Comparison of ENCODE assay signal across 13 cellular contexts in genomic region chr1:233905416-233906051, GRCh38. TPM values are rescaled to one million over a fixed set of nuclear protein-coding genes. Genes with fewer than 3 reads are reported as not detected.
DNase-seq lines count a peak whose midpoint lies in the region; ATAC-seq and TF ChIP-seq lines count a peak whose summit lies in the region.
"Had no signal": no experiment of that assay in that cellular context is flagged by ENCODE, and none has a peak within 500 bp of the region (broad histone marks: within the 10 kb centered on the region; RNA-seq: fewer than 3 reads in every experiment).

No MANE protein-coding gene starts in this region.

- H3K27ac Mint-ChIP-seq in chondrocyte (ENCODE audit: unreplicated experiment), result no peak overlapping the region
- H3K27ac Mint-ChIP-seq in CD14-positive monocyte, result no peak overlapping the region

- WGBS in thyroid gland, 2 donors, result 16 to 21% methylated on average over 30 to 39 of the region's 40 CpGs

- H3K36me3 Mint-ChIP-seq in chondrocyte (ENCODE audit: low read depth), result no peaks in the 10 kb centered on the region
- peaks cover 2 to 3% of the 10 kb centered on the region in 2 donors for H3K36me3 Mint-ChIP-seq in CD14-positive monocyte

- H3K9me3 ChIP-seq in left ventricle myocardium inferior (replicated peaks) (no peaks in the 10 kb centered on the region), thyroid gland (no peaks in the 10 kb centered on the region)
- H3K9me3 ChIP-seq: Peyer's patch had no signal

- no peak for DNase-seq in left ventricle myocardium inferior
- DNase-seq in Right ventricle myocardium superior, result no peak
- DNase-seq in chondrocyte (ENCODE audit: low spot score), result no peak
- DNase-seq in left kidney (ENCODE audit: low read depth, low spot score), result peak; percentile 31
- peak in 1 of 2 donors; percentile 2 for DNase-seq in thyroid gland
- no peak for DNase-seq in CD14-positive monocyte (ENCODE audit: low spot score)
- DNase-seq in effector CD4-positive, alpha-beta T cell, result no peak
- DNase-seq: foreskin fibroblast, IMR-90, NCI-H1694 treated with DMSO at 0.1 percent for 48 hours, Peyer's patch had no signal

- peaks cover 9% of the 10 kb centered on the region for H3K4me1 Mint-ChIP-seq in chondrocyte (ENCODE audit: low read depth)
- H3K4me1 Mint-ChIP-seq in CD14-positive monocyte, result peaks cover 2% of the 10 kb centered on the region

- peaks cover 50% of the 10 kb centered on the region for H3K27me3 Mint-ChIP-seq in chondrocyte (ENCODE audit: low read depth)
- peaks cover 47 to 59% (median 57%) of the 10 kb centered on the region in 3 donors for H3K27me3 Mint-ChIP-seq in CD14-positive monocyte (ENCODE audit: low read depth in 3 of 3)

- TF ChIP-seq POLR2A in thyroid gland (IDR thresholded peaks at IDR 0.05), result no peak

- H3K9me3 Mint-ChIP-seq in chondrocyte (ENCODE audit: low read depth), result no peaks in the 10 kb centered on the region
- H3K9me3 Mint-ChIP-seq in CD14-positive monocyte, result peaks cover 3 to 15% (median 10%) of the 10 kb centered on the region in 7 donors

- H3K4me3 Mint-ChIP-seq in chondrocyte (ENCODE audit: unreplicated experiment) (peak overlapping the region; percentile 29), CD14-positive monocyte (peak overlapping the region in 1 of 2 donors; percentile 72)

- TF ChIP-seq CTCF in left ventricle myocardium inferior (IDR thresholded peaks at IDR 0.05; ENCODE audit: borderline replicate concordance) (no peak), chondrocyte (IDR thresholded peaks at IDR 0.05) (no peak), thyroid gland (IDR thresholded peaks at IDR 0.05) (no peak), CD14-positive monocyte (IDR thresholded peaks at IDR 0.05) (no peak)

- peaks cover 10% of the 10 kb centered on the region for H3K4me1 ChIP-seq in left ventricle myocardium inferior
- H3K4me1 ChIP-seq in thyroid gland, result no peaks in the 10 kb centered on the region
- H3K4me1 ChIP-seq: Peyer's patch had no signal

- H3K27ac ChIP-seq in left ventricle myocardium inferior (replicated peaks) (no peak overlapping the region), thyroid gland (no peak overlapping the region)
- H3K27ac ChIP-seq: Peyer's patch had no signal

- H3K27me3 ChIP-seq in left ventricle myocardium inferior (ENCODE audit: low read depth) (peaks cover 96% of the 10 kb centered on the region), thyroid gland (no peaks in the 10 kb centered on the region)
- H3K27me3 ChIP-seq: Peyer's patch had no signal

- intact Hi-C loops in left ventricle myocardium inferior (cut with micrococcal nuclease) (no loop called here), Right ventricle myocardium superior (cut with DNase I) (no loop called here), thyroid gland (cut with DNase I) (no loop called here), CD14-positive monocyte (cut with micrococcal nuclease) (no loop called here)

- no peaks in the 10 kb centered on the region for H3K36me3 ChIP-seq in left ventricle myocardium inferior
- no peaks in the 10 kb centered on the region for H3K36me3 ChIP-seq in thyroid gland
- H3K36me3 ChIP-seq: Peyer's patch had no signal

- no peak for ATAC-seq in Right ventricle myocardium superior (ENCODE audit: poor library complexity)
- no peak for ATAC-seq in activated CD4-positive, CD25-positive, alpha-beta regulatory T cell treated with anti-CD3 and anti-CD28 coated beads, Interleukin-2, amount 50 U/mL, for 24 hours

- H3K4me3 ChIP-seq in left ventricle myocardium inferior (peak overlapping the region; percentile 58), thyroid gland (replicated peaks in 1 of 3) (peak overlapping the region in 2 of 3 donors; percentile 22 to 33)

RNA-seq across cellular contexts. Expression of gene SLC35F3, which starts 1.1 kb away (rescaled TPM):
- total RNA-seq in left ventricle myocardium inferior, result not detected
- not detected for total RNA-seq in Right ventricle myocardium superior
- not detected in 3 replicates for total RNA-seq in chondrocyte
- total RNA-seq in thyroid gland, result 1 to 10 TPM in 2 of 4 donors, under 1 TPM in 1, not detected in 1; 0.89 to 1.9 (median 1.5) TPM
- polyA plus RNA-seq in CD14-positive monocyte, result under 1 TPM in 1 of 2 donors, not detected in 1; 0.78 TPM
- total RNA-seq: mononuclear cell had no signal
